Comparison of ENCODE assay signal across 27 cellular contexts in the genomic region with DNA sequence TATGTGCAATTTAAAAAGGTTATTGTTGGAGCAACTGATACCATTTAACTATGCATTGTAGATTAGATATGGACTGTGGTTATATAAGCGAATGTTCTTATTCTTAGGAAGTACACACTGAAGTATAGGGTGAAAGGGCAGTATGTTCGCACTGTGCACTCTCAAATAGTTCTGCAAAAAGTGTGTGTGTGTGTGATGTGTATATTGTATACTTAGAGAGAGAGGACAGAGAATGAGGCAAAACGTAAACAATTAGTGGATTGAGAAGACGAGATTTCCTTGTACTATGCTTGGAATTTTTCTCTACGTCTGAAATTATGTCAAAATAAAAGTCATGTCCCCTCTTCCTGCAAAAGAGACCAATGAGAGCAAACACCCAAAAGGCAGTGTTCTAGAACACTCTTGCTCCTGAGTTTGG. TPM values are rescaled to one million over a fixed set of nuclear protein-coding genes. Genes with fewer than 3 reads are reported as not detected.
DNase-seq lines count a peak whose midpoint lies in the region; ATAC-seq, FAIRE-seq and TF ChIP-seq lines count a peak whose summit lies in the region.
"Had no signal": no experiment of that assay in that cellular context is flagged by ENCODE, and none has a peak within 500 bp of the region (broad histone marks: within the 10 kb centered on the region; RNA-seq: fewer than 3 reads in every experiment).

No MANE protein-coding gene starts in this region.

- no peak overlapping the region for H3K9ac ChIP-seq in mucosa of rectum (ENCODE audit: low read depth in 1 of 2, low read length in 2 of 2)
- H3K9ac ChIP-seq: parathyroid adenoma had no signal

- TF ChIP-seq CTCF in esophagus squamous epithelium (IDR thresholded peaks at IDR 0.05), result no peak

- TF ChIP-seq POLR2A in esophagus squamous epithelium (IDR thresholded peaks at IDR 0.05), result no peak

- H3K27ac ChIP-seq in mucosa of rectum (ENCODE audit: low read depth in 2 of 2, low read length in 2 of 2), result peak overlapping the region; percentile 40 to 58
- no peak overlapping the region for H3K27ac ChIP-seq in esophagus squamous epithelium
- H3K27ac ChIP-seq: A549, epithelial cell of prostate, gastroesophageal sphincter, left ventricle myocardium inferior, parathyroid adenoma, spleen had no signal

- peak; percentile 98 for FAIRE-seq in TTC549 (lab: Jason Lieb, UNC)
- FAIRE-seq: A549, islet of Langerhans had no signal

- WGBS in esophagus squamous epithelium, 2 donors, result 54 to 71% methylated on average over 5 of the region's 5 CpGs

- H3K4me1 ChIP-seq in mucosa of rectum (ENCODE audit: control insufficient read depth in 2 of 2, insufficient read depth in 2 of 2, low read length in 2 of 2) (peaks cover 16 to 21% of the 10 kb centered on the region in 2 donors), esophagus squamous epithelium (peaks cover under 1 to 24% (median 15%) of the 10 kb centered on the region in 3 donors)
- H3K4me1 ChIP-seq: A549 had no signal

- DNase-seq in EH (ENCODE audit: low read depth), result peak; percentile 82
- peak; percentile 30 for DNase-seq in fibroblast of peridontal ligament (ENCODE audit: extremely low read depth)
- DNase-seq in esophagus squamous epithelium (lab: John Stamatoyannopoulos, UW), result no peak
- DNase-seq in NOMO-1 treated with DMSO at 0.1 percent for 48 hours (lab: John Stamatoyannopoulos, UW; ENCODE audit: unreplicated experiment), result no peak
- no peak for DNase-seq in hippocampal formation (lab: John Stamatoyannopoulos, UW)
- DNase-seq: activated CD4-positive, alpha-beta T cell treated with anti-CD3 and anti-CD28 coated beads for 48 hours; activated CD8-positive, alpha-beta memory T cell treated with anti-CD3 and anti-CD28 coated beads for 24 hours; activated effector memory CD4-positive, alpha-beta T cell treated with anti-CD3 and anti-CD28 coated beads, Interleukin-2, amount 50 U/mL, for 16 hours; activated naive CD8-positive, alpha-beta T cell treated with anti-CD3 and anti-CD28 coated beads, Interleukin-2, amount 10 ng/mL, durations not matched to agents 7 days and 5 days; CD4-positive, alpha-beta memory T cell; DMS 273 treated with DMSO at 0.1 percent for 48 hours; effector CD4-positive, alpha-beta T cell; KG1; left ventricle myocardium inferior; MM.1S; NCI-H2081 treated with DMSO at 0.1 percent for 48 hours; NCI-H226; NCI-H774; spleen had no signal

- ATAC-seq in GM19395 (IDR thresholded peaks at IDR 0.05; ENCODE audit: unreplicated experiment), result no peak
- ATAC-seq: A549, gastroesophageal sphincter had no signal

- no peaks in the 10 kb centered on the region for H3K36me3 ChIP-seq in mucosa of rectum (ENCODE audit: control insufficient read depth in 2 of 2, insufficient read depth in 2 of 2, low read length in 2 of 2)
- H3K36me3 ChIP-seq in esophagus squamous epithelium, result no peaks in the 10 kb centered on the region
- H3K36me3 ChIP-seq: gastroesophageal sphincter, left ventricle myocardium inferior, spleen had no signal

- H3K9me3 ChIP-seq in mucosa of rectum (ENCODE audit: control insufficient read depth in 2 of 2, low read length in 2 of 2) (no peaks in the 10 kb centered on the region), esophagus squamous epithelium (no peaks in the 10 kb centered on the region)
- H3K9me3 ChIP-seq: A549, gastroesophageal sphincter, left ventricle myocardium inferior, spleen had no signal

- H3K4me3 ChIP-seq in mucosa of rectum (ENCODE audit: low read length in 2 of 2) (peak overlapping the region in 1 of 2 donors; percentile 30), esophagus squamous epithelium (no peak overlapping the region)
- H3K4me3 ChIP-seq: A549, gastroesophageal sphincter, left ventricle myocardium inferior, spleen had no signal

- intact Hi-C loops in esophagus squamous epithelium (cut with DNase I), result loop anchor here (10.0 kb wide), 1 partner anchor 46 kb away; no protein-coding TSS in a partner anchor

- H3K27me3 ChIP-seq in mucosa of rectum (ENCODE audit: control insufficient read depth in 2 of 2, insufficient read depth in 2 of 2, low read length in 2 of 2), result no peaks in the 10 kb centered on the region
- no peaks in the 10 kb centered on the region for H3K27me3 ChIP-seq in esophagus squamous epithelium
- H3K27me3 ChIP-seq: gastroesophageal sphincter, spleen had no signal

RNA-seq across cellular contexts. Expression of a gene that starts 30.4 kb away (rescaled TPM):
- 10 to 100 TPM in 3 of 4 donors, 1 to 10 TPM in 1; 6.3 to 21.5 (median 13.7) TPM for total RNA-seq in esophagus squamous epithelium

RNA-seq across cellular contexts. Expression of a gene that starts 30.6 kb away (rescaled TPM):
- 10 to 100 TPM; 14.4 to 47.9 (median 30.0) TPM for total RNA-seq in esophagus squamous epithelium

Comparison
In these comparisons a context has a peak if more than half of its experiments do, and no peak if none do; other contexts are left out.
1. DNase-seq: peak in EH (single experiment) and fibroblast of peridontal ligament (single experiment); none in esophagus squamous epithelium (single experiment), NOMO-1 treated with DMSO at 0.1 percent for 48 hours (single experiment) and hippocampal formation (0 of 2).
2. H3K27ac ChIP-seq: peak in mucosa of rectum (2 of 2); none in esophagus squamous epithelium (0 of 4).